ENCODE assay signal across 1 cellular context in genomic region chr1:229563701-229564100, GRCh38.
TF ChIP-seq lines count a peak whose summit lies in the region.

No MANE protein-coding gene starts in this region.

TF ChIP-seq in HEK293, 187 proteins besides CTCF, POLR2A, EP300 and RAD21 (continued from another document):
- TF ChIP-seq ZBTB20 (tag by site-specific recombination; IDR thresholded peaks at IDR 0.05) (no peak), ZNF660 (tag by site-specific recombination; IDR thresholded peaks at IDR 0.05) (no peak), ZNF585B (tag by site-specific recombination; IDR thresholded peaks at IDR 0.05) (no peak), ZNF155 (tag by site-specific recombination; IDR thresholded peaks at IDR 0.05) (no peak), MYNN (tag by site-specific recombination; IDR thresholded peaks at IDR 0.05; ENCODE audit: borderline replicate concordance) (no peak), SCRT1 (tag by site-specific recombination; IDR thresholded peaks at IDR 0.05; ENCODE audit: borderline replicate concordance) (no peak), ZNF248 (tag by site-specific recombination; IDR thresholded peaks at IDR 0.05) (no peak), ZNF629 (tag by site-specific recombination; IDR thresholded peaks at IDR 0.05) (peak; percentile 81), ZNF791 (tag by site-specific recombination; IDR thresholded peaks at IDR 0.05) (no peak), ZFP37 (tag by site-specific recombination; IDR thresholded peaks at IDR 0.05) (peak; percentile 61; the same call in 1 of the 2 replicates), ZNF639 (tag by site-specific recombination; IDR thresholded peaks at IDR 0.05) (peak; percentile 16; the same call in 1 of the 2 replicates), ZNF623 (tag by site-specific recombination; IDR thresholded peaks at IDR 0.05) (no peak), SALL2 (tag by site-specific recombination; IDR thresholded peaks at IDR 0.05; ENCODE audit: borderline replicate concordance) (no peak), ZNF112 (tag by site-specific recombination; IDR thresholded peaks at IDR 0.05) (no peak), SP7 (tag by site-specific recombination; IDR thresholded peaks at IDR 0.05) (no peak), ZNF324 (tag by site-specific recombination; IDR thresholded peaks at IDR 0.05) (no peak), ZNF645 (tag by site-specific recombination; IDR thresholded peaks at IDR 0.05) (no peak), ZNF157 (tag by site-specific recombination; IDR thresholded peaks at IDR 0.05) (no peak), ZBTB21 (tag by site-specific recombination; IDR thresholded peaks at IDR 0.05) (no peak), SP2 (tag by site-specific recombination; IDR thresholded peaks at IDR 0.05) (no peak), KLF16 (tag by site-specific recombination; IDR thresholded peaks at IDR 0.05) (no peak), ZNF202 (tag by site-specific recombination; IDR thresholded peaks at IDR 0.05; ENCODE audit: borderline replicate concordance) (no peak), SP3 (tag by site-specific recombination; IDR thresholded peaks at IDR 0.05) (no peak), ZXDB (tag by site-specific recombination; IDR thresholded peaks at IDR 0.05) (no peak), GFI1B (tag by site-specific recombination; IDR thresholded peaks at IDR 0.05) (no peak), ZNF175 (tag by site-specific recombination; IDR thresholded peaks at IDR 0.05) (no peak), ZFP41 (tag by site-specific recombination; IDR thresholded peaks at IDR 0.05; ENCODE audit: borderline replicate concordance) (no peak), PRDM1 (tag by site-specific recombination; IDR thresholded peaks at IDR 0.05) (peak; percentile 58; the same call in 1 of the 2 replicates), ZNF335 (tag by site-specific recombination; conservative IDR thresholded peaks at IDR 0.05) (peak; percentile 26; the same call in 1 of the 2 replicates), ZNF785 (tag by site-specific recombination; IDR thresholded peaks at IDR 0.05) (no peak), ZNF544 (tag by site-specific recombination; IDR thresholded peaks at IDR 0.05) (no peak), ZNF114 (tag by site-specific recombination; IDR thresholded peaks at IDR 0.05) (no peak), ZNF10 (tag by site-specific recombination; IDR thresholded peaks at IDR 0.05) (0 out of 2 replicates have a peak, but pooled peaks have one; percentile 34), FEZF1 (tag by site-specific recombination; IDR thresholded peaks at IDR 0.05) (no peak), ZNF24 (tag by site-specific recombination; IDR thresholded peaks at IDR 0.05) (no peak; the same call in 1 of the 2 replicates), ZNF23 (tag by site-specific recombination; IDR thresholded peaks at IDR 0.05; ENCODE audit: borderline replicate concordance) (no peak), AEBP2 (tag by site-specific recombination; IDR thresholded peaks at IDR 0.05; ENCODE audit: borderline replicate concordance) (no peak), HOXC10 (CRISPR knock-in tag; IDR thresholded peaks at IDR 0.05) (no peak), ZNF121 (tag by site-specific recombination; IDR thresholded peaks at IDR 0.05) (no peak), ZNF530 (tag by site-specific recombination; IDR thresholded peaks at IDR 0.05; ENCODE audit: low read depth) (no peak), ZNF473 (tag by site-specific recombination; IDR thresholded peaks at IDR 0.05) (no peak), YY1 (tag by site-specific recombination; IDR thresholded peaks at IDR 0.05) (no peak), OSR2 (tag by site-specific recombination; IDR thresholded peaks at IDR 0.05) (no peak), ZBTB8A (tag by site-specific recombination; IDR thresholded peaks at IDR 0.05) (no peak), ZNF654 (tag by site-specific recombination; IDR thresholded peaks at IDR 0.05; ENCODE audit: low read depth) (no peak), ATF2 (tag by site-specific recombination; IDR thresholded peaks at IDR 0.05; ENCODE audit: low read depth) (peak; percentile 85)
- TF ChIP-seq, protein P1, sequence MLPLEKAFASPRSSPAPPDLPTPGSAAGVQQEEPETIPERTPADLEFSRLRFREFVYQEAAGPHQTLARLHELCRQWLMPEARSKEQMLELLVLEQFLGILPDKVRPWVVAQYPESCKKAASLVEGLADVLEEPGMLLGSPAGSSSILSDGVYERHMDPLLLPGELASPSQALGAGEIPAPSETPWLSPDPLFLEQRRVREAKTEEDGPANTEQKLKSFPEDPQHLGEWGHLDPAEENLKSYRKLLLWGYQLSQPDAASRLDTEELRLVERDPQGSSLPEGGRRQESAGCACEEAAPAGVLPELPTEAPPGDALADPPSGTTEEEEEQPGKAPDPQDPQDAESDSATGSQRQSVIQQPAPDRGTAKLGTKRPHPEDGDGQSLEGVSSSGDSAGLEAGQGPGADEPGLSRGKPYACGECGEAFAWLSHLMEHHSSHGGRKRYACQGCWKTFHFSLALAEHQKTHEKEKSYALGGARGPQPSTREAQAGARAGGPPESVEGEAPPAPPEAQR (tag by site-specific recombination; IDR thresholded peaks at IDR 0.05), result no peak
- TF ChIP-seq, protein P2, sequence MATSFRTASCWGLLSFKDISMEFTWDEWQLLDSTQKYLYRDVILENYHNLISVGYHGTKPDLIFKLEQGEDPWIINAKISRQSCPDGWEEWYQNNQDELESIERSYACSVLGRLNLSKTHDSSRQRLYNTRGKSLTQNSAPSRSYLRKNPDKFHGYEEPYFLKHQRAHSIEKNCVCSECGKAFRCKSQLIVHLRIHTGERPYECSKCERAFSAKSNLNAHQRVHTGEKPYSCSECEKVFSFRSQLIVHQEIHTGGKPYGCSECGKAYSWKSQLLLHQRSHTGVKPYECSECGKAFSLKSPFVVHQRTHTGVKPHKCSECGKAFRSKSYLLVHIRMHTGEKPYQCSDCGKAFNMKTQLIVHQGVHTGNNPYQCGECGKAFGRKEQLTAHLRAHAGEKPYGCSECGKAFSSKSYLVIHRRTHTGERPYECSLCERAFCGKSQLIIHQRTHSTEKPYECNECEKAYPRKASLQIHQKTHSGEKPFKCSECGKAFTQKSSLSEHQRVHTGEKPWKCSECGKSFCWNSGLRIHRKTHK (tag by site-specific recombination; IDR thresholded peaks at IDR 0.05), result no peak
- TF ChIP-seq, protein P3, sequence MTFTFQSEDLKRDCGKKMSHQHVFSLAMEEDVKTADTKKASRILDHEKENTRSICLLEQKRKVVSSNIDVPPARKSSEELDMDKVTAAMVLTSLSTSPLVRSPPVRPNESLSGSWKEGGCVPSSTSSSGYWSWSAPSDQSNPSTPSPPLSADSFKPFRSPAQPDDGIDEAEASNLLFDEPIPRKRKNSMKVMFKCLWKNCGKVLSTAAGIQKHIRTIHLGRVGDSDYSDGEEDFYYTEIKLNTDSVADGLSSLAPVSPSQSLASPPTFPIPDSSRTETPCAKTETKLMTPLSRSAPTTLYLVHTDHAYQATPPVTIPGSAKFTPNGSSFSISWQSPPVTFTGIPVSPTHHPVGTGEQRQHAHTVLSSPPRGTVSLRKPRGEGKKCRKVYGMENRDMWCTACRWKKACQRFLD (tag by site-specific recombination; IDR thresholded peaks at IDR 0.05), result no peak
